In genomic region chr11:64448599-64449380, GRCh38 we compare ENCODE assay signal across 1 cellular context.
TF ChIP-seq lines count a peak whose summit lies in the region.

No MANE protein-coding gene starts in this region.

TF ChIP-seq in K562, 482 proteins besides CTCF, POLR2A, EP300 and RAD21 (continued from another document):
- TF ChIP-seq UBTF (IDR thresholded peaks at IDR 0.05; ENCODE audit: borderline replicate concordance in 1 of 2, low read depth in 2 of 2, low read length in 2 of 2) (0 out of 4 replicates have a peak, but pooled peaks of 1 of the 2 experiments have one; percentile 32), ZNF639 (CRISPR knock-in tag; conservative IDR thresholded peaks at IDR 0.05 in 1 of 2, IDR thresholded peaks at IDR 0.05 in 1 of 2) (0 out of 4 replicates have a peak, but pooled peaks of 1 of the 2 experiments have one; percentile 32), NR2C2 (CRISPR knock-in tag; IDR thresholded peaks at IDR 0.05) (peak; percentile 48; the same call in 1 of the 2 replicates), NR2C2 (tag; IDR thresholded peaks at IDR 0.05) (no peak), LCOR (CRISPR knock-in tag; IDR thresholded peaks at IDR 0.05) (0 out of 2 replicates have a peak, but pooled peaks have one; percentile 36), RB1 (IDR thresholded peaks at IDR 0.05; ENCODE audit: low read depth) (0 out of 2 replicates have a peak, but pooled peaks have one; percentile 22), RERE (CRISPR knock-in tag; IDR thresholded peaks at IDR 0.05; ENCODE audit: borderline replicate concordance) (peak; percentile 41; the same call in 1 of the 2 replicates), TFAP4 (CRISPR knock-in tag; IDR thresholded peaks at IDR 0.05; ENCODE audit: borderline replicate concordance) (peak; percentile 64; the same call in 1 of the 2 replicates), MAZ (CRISPR knock-in tag; conservative IDR thresholded peaks at IDR 0.05 in 1 of 2, IDR thresholded peaks at IDR 0.05 in 1 of 2) (peak in 1 of 2 experiments; percentile 91; a peak in 2 of 4 replicates), BCOR (IDR thresholded peaks at IDR 0.05) (peak; percentile 37; the same call in 1 of the 2 replicates), TOE1 (IDR thresholded peaks at IDR 0.05; ENCODE audit: borderline replicate concordance) (no peak), TOE1 (CRISPR knock-in tag; IDR thresholded peaks at IDR 0.05; ENCODE audit: borderline replicate concordance, low read depth) (0 out of 2 replicates have a peak, but pooled peaks have one; percentile 48), E2F1 (CRISPR knock-in tag; IDR thresholded peaks at IDR 0.05) (0 out of 2 replicates have a peak, but pooled peaks have one; percentile 49), ZNF146 (CRISPR knock-in tag; IDR thresholded peaks at IDR 0.05; ENCODE audit: unreplicated experiment) (peak; percentile 13), DEAF1 (CRISPR knock-in tag; IDR thresholded peaks at IDR 0.05) (0 out of 2 replicates have a peak, but pooled peaks have one; percentile 19), MTA1 (IDR thresholded peaks at IDR 0.05; ENCODE audit: borderline replicate concordance) (no peak), ZFP91 (CRISPR knock-in tag; IDR thresholded peaks at IDR 0.05) (0 out of 2 replicates have a peak, but pooled peaks have one; percentile 51), LARP7 (IDR thresholded peaks at IDR 0.05) (0 out of 2 replicates have a peak, but pooled peaks have one; percentile 32), ZKSCAN8 (CRISPR knock-in tag; IDR thresholded peaks at IDR 0.05) (no peak), GABPB1 (CRISPR knock-in tag; IDR thresholded peaks at IDR 0.05) (peak; percentile 20; the same call in 1 of the 2 replicates), POLR2B (IDR thresholded peaks at IDR 0.05; ENCODE audit: low read depth, partially characterized antibody) (no peak), FOXP1 (CRISPR knock-in tag; IDR thresholded peaks at IDR 0.05) (0 out of 2 replicates have a peak, but pooled peaks have one; percentile 14), HDGF (IDR thresholded peaks at IDR 0.05) (no peak), SRF (CRISPR knock-in tag; IDR thresholded peaks at IDR 0.05) (0 out of 4 replicates have a peak, but pooled peaks of 1 of the 2 experiments have one; percentile 39), ZNF239 (CRISPR knock-in tag; IDR thresholded peaks at IDR 0.05) (no peak), BHLHE40 (IDR thresholded peaks at IDR 0.05; ENCODE audit: low read length) (peak; percentile 21; the same call in 1 of the 2 replicates), RFX5 (IDR thresholded peaks at IDR 0.05; ENCODE audit: low read depth, low read length) (no peak), ZNF699 (CRISPR knock-in tag; IDR thresholded peaks at IDR 0.05; ENCODE audit: insufficient replicate concordance) (no peak), ZNF766 (CRISPR knock-in tag; conservative IDR thresholded peaks at IDR 0.05) (no peak), YY1 (IDR thresholded peaks at IDR 0.05; ENCODE audit: borderline replicate concordance in 1 of 3, control insufficient read depth in 1 of 3, extremely low read depth in 1 of 3, insufficient read depth in 3 of 3, insufficient read length in 1 of 3, insufficient replicate concordance in 2 of 3, low read depth in 1 of 3, low read length in 2 of 3) (peak in 1 of 3 experiments; percentile 19), STAG1 (CRISPR knock-in tag; IDR thresholded peaks at IDR 0.05; ENCODE audit: borderline replicate concordance) (peak; percentile 81; the same call in 1 of the 2 replicates), E2F5 (CRISPR knock-in tag; IDR thresholded peaks at IDR 0.05) (0 out of 2 replicates have a peak, but pooled peaks have one; percentile 48), MIER1 (IDR thresholded peaks at IDR 0.05; ENCODE audit: low read depth) (no peak), ZNF124 (CRISPR knock-in tag; IDR thresholded peaks at IDR 0.05) (0 out of 2 replicates have a peak, but pooled peaks have one; percentile 47), NRF1 (conservative IDR thresholded peaks at IDR 0.05 in 1 of 2, IDR thresholded peaks at IDR 0.05 in 1 of 2) (peak; percentile 40 to 46), SP1 (CRISPR knock-in tag; IDR thresholded peaks at IDR 0.05) (0 out of 2 replicates have a peak, but pooled peaks have one; percentile 49), E2F6 (IDR thresholded peaks at IDR 0.05; ENCODE audit: borderline replicate concordance in 1 of 2, extremely low read depth in 1 of 2, insufficient read depth in 1 of 2, insufficient read length in 1 of 2, low read depth in 1 of 2, low read length in 1 of 2, poor library complexity in 1 of 2, severe bottlenecking in 1 of 2) (peak in 1 of 2 experiments; percentile 24), ZBTB8A (IDR thresholded peaks at IDR 0.05; ENCODE audit: partially characterized antibody) (no peak), SMC3 (conservative IDR thresholded peaks at IDR 0.05; ENCODE audit: insufficient read depth, low read depth, low read length) (peak; percentile 66)
